8 cellular contexts compared by ENCODE assay signal in genomic region chr17:81967533-81968395, GRCh38. TPM values are rescaled to one million over a fixed set of nuclear protein-coding genes. Genes with fewer than 3 reads are reported as not detected.
A peak's percentile ranks its signal among the peaks of the same experiment; 100 is the strongest.
DNase-seq lines count a peak whose midpoint lies in the region; ATAC-seq, FAIRE-seq and TF ChIP-seq lines count a peak whose summit lies in the region.

No MANE protein-coding gene starts in this region.

- intact Hi-C loops in activated B cell treated with CpG ODN at 0.5 μM for 24 hours (cut with micrococcal nuclease) = loop anchor here (1.0 kb wide), 1 partner anchor 10 kb away; the partner anchor contains the start of gene ASPSCR1
- intact Hi-C loops in mammary epithelial cell (cut with micrococcal nuclease) = loop anchor here (5.0 kb wide), 1 partner anchor 35 kb away; no protein-coding TSS in a partner anchor

- in situ Hi-C loops in mammary epithelial cell (cut with MboI; ENCODE audit: low sequenced_read_pairs in 2 of 2) = loop anchor here (5.0 to 10.0 kb wide), 2 partner anchors 47 to 50 kb away; no protein-coding TSS in a partner anchor

- POLR2A ChIA-PET in activated B cell treated with CpG ODN at 0.5 μM for 24 hours (lab: Charles Lee) = interaction anchor here (0.6 to 3.3 kb wide), 9 partner anchors 8 to 1822 kb away, joined by 3 to 20 read pairs (median 4); partner anchors contain the start of genes ASPSCR1, CENPX, DCXR and LRRC45

- H3K36me3 ChIP-seq in mammary epithelial cell (ENCODE audit: insufficient read depth, low read length) (no peaks in the 10 kb centered on the region), keratinocyte (ENCODE audit: control insufficient read depth in 2 of 2, extremely low read depth in 1 of 2, insufficient read depth in 2 of 2, low read length in 2 of 2) (no peaks in the 10 kb centered on the region)

- H3K9ac ChIP-seq in mammary epithelial cell (ENCODE audit: insufficient read depth, low read length) (no peak overlapping the region), keratinocyte (ENCODE audit: control insufficient read depth, extremely low read depth, insufficient read depth, low read length) (no peak overlapping the region)

- 7% methylated on average over 8 of the region's 36 CpGs for WGBS in mammary epithelial cell (ENCODE audit: low coverage, missing lambda C conversion rate)

- H2AFZ ChIP-seq in mammary epithelial cell (ENCODE audit: low read depth, low read length) (peak overlapping the region; percentile 56), keratinocyte (ENCODE audit: control insufficient read depth, low read length) (peak overlapping the region; percentile 5)

- H3K36me3 Mint-ChIP-seq in activated B cell treated with CpG ODN at 0.5 μM for 24 hours (ENCODE audit: low read depth) = no peaks in the 10 kb centered on the region

- H4K20me1 ChIP-seq in mammary epithelial cell (ENCODE audit: insufficient read depth, low read length) (no peaks in the 10 kb centered on the region), keratinocyte (ENCODE audit: control insufficient read depth, extremely low read depth, insufficient read depth, low read length) (no peaks in the 10 kb centered on the region)

- FAIRE-seq in keratinocyte (lab: Jason Lieb, UNC) = no peak

- H3K9me1 ChIP-seq in keratinocyte (ENCODE audit: control insufficient read depth, extremely low read depth, insufficient read depth, low read length) = no peaks in the 10 kb centered on the region

- no peaks in the 10 kb centered on the region for H3K27me3 ChIP-seq in mammary epithelial cell (ENCODE audit: insufficient read depth, low read length)
- peaks cover 53% of the 10 kb centered on the region for H3K27me3 ChIP-seq in keratinocyte (ENCODE audit: control insufficient read depth, extremely low read depth, insufficient read depth, low read length)

- H3K4me3 Mint-ChIP-seq in activated B cell treated with CpG ODN at 0.5 μM for 24 hours = peak overlapping the region; percentile 68

- H3K4me3 ChIP-seq in mammary epithelial cell (replicated peaks in 1 of 3; ENCODE audit: insufficient read depth in 1 of 3, low read depth in 2 of 3, low read length in 3 of 3) (no peak overlapping the region), keratinocyte (ENCODE audit: control insufficient read depth in 2 of 3, extremely low read depth in 1 of 3, insufficient read depth in 2 of 3, low read depth in 1 of 3, low read length in 3 of 3) (no peak overlapping the region)

- CTCF ChIA-PET in activated B cell treated with CpG ODN at 0.5 μM for 24 hours (lab: Charles Lee) = interaction anchor here (0.7 to 1.2 kb wide), 3 partner anchors 8 to 70 kb away, joined by 3 to 10 read pairs (median 4); partner anchors contain the start of gene DCXR
- CTCF ChIA-PET in mammary epithelial cell (lab: Charles Lee; ENCODE audit: low non-redundant PET) = interaction anchor here (0.6 kb wide), 1 partner anchor 12 kb away, joined by 3 read pairs; no protein-coding TSS in a partner anchor

- H3K79me2 ChIP-seq in mammary epithelial cell (ENCODE audit: insufficient read depth, low read length) (no peaks in the 10 kb centered on the region), keratinocyte (ENCODE audit: control insufficient read depth, insufficient read depth, low read length) (no peaks in the 10 kb centered on the region)

- BruUV-seq in mammary epithelial cell (replicated peaks; lab: Mats Ljungman, UMichigan) = no TSS peak

- H3K27ac ChIP-seq in mammary epithelial cell (ENCODE audit: insufficient read depth, low read depth, low read length) (no peak overlapping the region), keratinocyte (ENCODE audit: control insufficient read depth, insufficient read depth, low read length) (no peak overlapping the region)

- H3K4me2 ChIP-seq in mammary epithelial cell (ENCODE audit: insufficient read depth, low read depth, low read length) = peak overlapping the region; percentile 41
- peak overlapping the region; percentile 37 for H3K4me2 ChIP-seq in keratinocyte (ENCODE audit: control insufficient read depth, extremely low read depth, insufficient read depth, low read depth, low read length)

- dilution Hi-C loops in mammary epithelial cell (cut with HindIII; ENCODE audit: low sequenced_read_pairs) = no loop called here
- dilution Hi-C loops in keratinocyte (cut with MboI; ENCODE audit: extremely low pct_ligation_motif_present, low sequenced_read_pairs) = no loop called here

- peak; percentile 57 for DNase-seq in NCI-H1092 treated with DMSO at 0.1 percent for 48 hours (lab: John Stamatoyannopoulos, UW)
- DNase-seq in activated B cell treated with CpG ODN at 0.5 μM for 24 hours = peak; percentile 46
- no peak for DNase-seq in mammary epithelial cell
- DNase-seq in keratinocyte (ENCODE audit: low read depth, low spot score) = no peak
- DNase-seq in stimulated activated CD4-positive, alpha-beta T cell treated with anti-CD3 and anti-CD28 coated beads, Interleukin-1b, Interleukin-23, amount 100 ng/mL, for 4 hours (ENCODE audit: low read depth in 2 of 2) = peak; percentile 86 to 87
- no peak for DNase-seq in 8988T
- DNase-seq in NCI-H187 treated with DMSO at 0.1 percent for 48 hours (lab: John Stamatoyannopoulos, UW) = no peak

- no peak for TF ChIP-seq CTCF in activated B cell treated with CpG ODN at 0.5 μM for 24 hours (IDR thresholded peaks at IDR 0.05)
- TF ChIP-seq CTCF in mammary epithelial cell (conservative IDR thresholded peaks at IDR 0.05 in 1 of 2, IDR thresholded peaks at IDR 0.05 in 1 of 2; ENCODE audit: extremely low read depth in 1 of 2, insufficient read depth in 1 of 2, low read depth in 1 of 2, low read length in 2 of 2) = no peak
- TF ChIP-seq CTCF in keratinocyte (optimal IDR thresholded peaks at IDR 0.05 in 1 of 3, IDR thresholded peaks at IDR 0.05 in 1 of 3, conservative IDR thresholded peaks at IDR 0.05 in 1 of 3; ENCODE audit: extremely low read depth in 1 of 3, insufficient read depth in 2 of 3, low read length in 3 of 3) = no peak

- H3K4me1 ChIP-seq in mammary epithelial cell (ENCODE audit: insufficient read depth, low read length) (peaks cover 6% of the 10 kb centered on the region), keratinocyte (ENCODE audit: control insufficient read depth, extremely low read depth, insufficient read depth, low read length) (peaks cover 2% of the 10 kb centered on the region)

- no peak overlapping the region for H3K27ac Mint-ChIP-seq in activated B cell treated with CpG ODN at 0.5 μM for 24 hours

- H3K9me3 Mint-ChIP-seq in activated B cell treated with CpG ODN at 0.5 μM for 24 hours = no peaks in the 10 kb centered on the region

- H3K9me3 ChIP-seq in mammary epithelial cell (replicated peaks; ENCODE audit: insufficient read depth, low read length) (peaks cover 1% of the 10 kb centered on the region), keratinocyte (ENCODE audit: control insufficient read depth, low read depth, low read length) (no peaks in the 10 kb centered on the region)

- TF ChIP-seq POLR2A in GM19099 (IDR thresholded peaks at IDR 0.05; ENCODE audit: extremely low read depth, insufficient read length, low read depth) = peak; percentile 44

- H3K27me3 Mint-ChIP-seq in activated B cell treated with CpG ODN at 0.5 μM for 24 hours = peaks cover 8% of the 10 kb centered on the region

- ATAC-seq in activated B cell treated with CpG ODN at 0.5 μM for 24 hours (ENCODE audit: low read depth) = peak; percentile 89

- H3K4me1 Mint-ChIP-seq in activated B cell treated with CpG ODN at 0.5 μM for 24 hours = peaks cover 14% of the 10 kb centered on the region

RNA-seq across cellular contexts. Expression of gene NOTUM, which starts 6.8 kb away (rescaled TPM):
- total RNA-seq in activated B cell treated with CpG ODN at 0.5 μM for 24 hours (0.22 TPM in 1 of 2 replicates, not detected in the other), mammary epithelial cell (not detected)
- polyA plus RNA-seq in mammary epithelial cell (0.02 TPM), keratinocyte (not detected in 3 replicates)
- polyA minus RNA-seq in mammary epithelial cell (not detected), keratinocyte (not detected in 3 replicates)
- not detected for polyA plus RNA-seq in keratinocyte (2011; ENCODE audit: low read depth)
- polyA plus RNA-seq in keratinocyte (2011; cell fraction: cytosol; rRNA removed) = not detected in 2 replicates
- not detected in 2 replicates for polyA plus RNA-seq in keratinocyte (2011; cell fraction: nucleus; rRNA removed)
- polyA plus RNA-seq in keratinocyte (2012; ENCODE audit: low replicate concordance) = not detected in 2 replicates
- not detected for polyA minus RNA-seq in keratinocyte (2011; cell fraction: cytosol; rRNA and poly(A)+ RNA removed)
- not detected in 2 replicates for polyA minus RNA-seq in keratinocyte (2011; cell fraction: nucleus; rRNA and poly(A)+ RNA removed)

RNA-seq across cellular contexts. Expression of gene ASPSCR1, which starts 9.7 kb away (rescaled TPM):
- total RNA-seq in activated B cell treated with CpG ODN at 0.5 μM for 24 hours (40.0 and 50.0 TPM in 2 replicates), mammary epithelial cell (10 to 100 TPM; 13.3 to 21.3 TPM)
- polyA plus RNA-seq in mammary epithelial cell (7.9 TPM), keratinocyte (5.2 to 8.3 TPM (median 6.7 TPM) in 3 replicates)
- polyA minus RNA-seq in mammary epithelial cell (28.0 TPM), keratinocyte (4.7 to 10.0 TPM (median 6.3 TPM) in 3 replicates)
- 5.0 TPM for polyA plus RNA-seq in keratinocyte (2011; ENCODE audit: low read depth)
- 3.0 and 9.1 TPM in 2 replicates for polyA plus RNA-seq in keratinocyte (2011; cell fraction: cytosol; rRNA removed)
- 8.5 and 12.9 TPM in 2 replicates for polyA plus RNA-seq in keratinocyte (2011; cell fraction: nucleus; rRNA removed)
- 11.5 TPM in 2 replicates for polyA plus RNA-seq in keratinocyte (2012; ENCODE audit: low replicate concordance)
- polyA minus RNA-seq in keratinocyte (2011; cell fraction: cytosol; rRNA and poly(A)+ RNA removed) = 24.2 TPM
- polyA minus RNA-seq in keratinocyte (2011; cell fraction: nucleus; rRNA and poly(A)+ RNA removed) = 6.4 and 8.9 TPM in 2 replicates

RNA-seq across cellular contexts. Expression of gene MYADML2, which starts 20.7 kb away (rescaled TPM):
- not detected in 2 replicates for total RNA-seq in activated B cell treated with CpG ODN at 0.5 μM for 24 hours
- not detected for total RNA-seq in mammary epithelial cell
- polyA plus RNA-seq in mammary epithelial cell = not detected
- not detected for polyA minus RNA-seq in mammary epithelial cell
- not detected in 3 replicates for polyA plus RNA-seq in keratinocyte
- polyA plus RNA-seq in keratinocyte (2011; ENCODE audit: low read depth) = not detected
- polyA plus RNA-seq in keratinocyte (2011; cell fraction: cytosol; rRNA removed) = not detected in 2 replicates
- not detected in 2 replicates for polyA plus RNA-seq in keratinocyte (2011; cell fraction: nucleus; rRNA removed)
- polyA plus RNA-seq in keratinocyte (2012; ENCODE audit: low replicate concordance) = not detected in 2 replicates
- not detected in 3 replicates for polyA minus RNA-seq in keratinocyte
- not detected for polyA minus RNA-seq in keratinocyte (2011; cell fraction: cytosol; rRNA and poly(A)+ RNA removed)
- not detected in 2 replicates for polyA minus RNA-seq in keratinocyte (2011; cell fraction: nucleus; rRNA and poly(A)+ RNA removed)

RNA-seq across cellular contexts. Expression of gene PYCR1, which starts 30.7 kb away (rescaled TPM):
- total RNA-seq in activated B cell treated with CpG ODN at 0.5 μM for 24 hours (28.5 and 37.2 TPM in 2 replicates), mammary epithelial cell (10 to 100 TPM; 86.9 to 98.7 TPM)
- polyA plus RNA-seq in mammary epithelial cell (32.3 TPM), keratinocyte (22.2 to 27.9 TPM (median 27.9 TPM) in 3 replicates)
- polyA minus RNA-seq in mammary epithelial cell (15.5 TPM), keratinocyte (18.5 to 56.9 TPM (median 24.4 TPM) in 3 replicates)
- 2.4 TPM for polyA plus RNA-seq in keratinocyte (2011; ENCODE audit: low read depth)
- 20.0 and 36.4 TPM in 2 replicates for polyA plus RNA-seq in keratinocyte (2011; cell fraction: cytosol; rRNA removed)
- 13.3 and 17.7 TPM in 2 replicates for polyA plus RNA-seq in keratinocyte (2011; cell fraction: nucleus; rRNA removed)
- 38.8 and 40.1 TPM in 2 replicates for polyA plus RNA-seq in keratinocyte (2012; ENCODE audit: low replicate concordance)
- 44.1 TPM for polyA minus RNA-seq in keratinocyte (2011; cell fraction: cytosol; rRNA and poly(A)+ RNA removed)
- 9.2 and 11.3 TPM in 2 replicates for polyA minus RNA-seq in keratinocyte (2011; cell fraction: nucleus; rRNA and poly(A)+ RNA removed)

RNA-seq across cellular contexts. Expression of gene MAFG, which starts 40.2 kb away (rescaled TPM):
- total RNA-seq in activated B cell treated with CpG ODN at 0.5 μM for 24 hours (27.9 and 30.7 TPM in 2 replicates), mammary epithelial cell (10 to 100 TPM; 19.8 to 27.9 TPM)
- polyA plus RNA-seq in mammary epithelial cell (11.5 TPM), keratinocyte (8.3 to 12.1 TPM (median 9.4 TPM) in 3 replicates)
- polyA minus RNA-seq in mammary epithelial cell (11.3 TPM), keratinocyte (6.7 to 18.1 TPM (median 6.7 TPM) in 3 replicates)
- 13.3 TPM for polyA plus RNA-seq in keratinocyte (2011; ENCODE audit: low read depth)
- polyA plus RNA-seq in keratinocyte (2011; cell fraction: cytosol; rRNA removed) = 8.2 and 9.7 TPM in 2 replicates
- polyA plus RNA-seq in keratinocyte (2011; cell fraction: nucleus; rRNA removed) = 43.0 and 46.6 TPM in 2 replicates
- 10.2 and 21.0 TPM in 2 replicates for polyA plus RNA-seq in keratinocyte (2012; ENCODE audit: low replicate concordance)
- 6.5 TPM for polyA minus RNA-seq in keratinocyte (2011; cell fraction: cytosol; rRNA and poly(A)+ RNA removed)
- 8.4 and 9.5 TPM in 2 replicates for polyA minus RNA-seq in keratinocyte (2011; cell fraction: nucleus; rRNA and poly(A)+ RNA removed)

Comparison
In these comparisons a context has a peak if more than half of its experiments do, and no peak if none do; other contexts are left out.
1. DNase-seq: peak in NCI-H1092 treated with DMSO at 0.1 percent for 48 hours (single experiment), activated B cell treated with CpG ODN at 0.5 μM for 24 hours (single experiment) and stimulated activated CD4-positive, alpha-beta T cell treated with anti-CD3 and anti-CD28 coated beads, Interleukin-1b, Interleukin-23, amount 100 ng/mL, for 4 hours (2 of 2); none in mammary epithelial cell (single experiment), keratinocyte (single experiment), 8988T (single experiment) and NCI-H187 treated with DMSO at 0.1 percent for 48 hours (single experiment).